Comparison of ENCODE assay signal across 8 cellular contexts in genomic region chr13:76887070-76887563, GRCh38. TPM values are rescaled to one million over a fixed set of nuclear protein-coding genes. Genes with fewer than 3 reads are reported as not detected.
DNase-seq lines count a peak whose midpoint lies in the region; ATAC-seq and TF ChIP-seq lines count a peak whose summit lies in the region.

No MANE protein-coding gene starts in this region.

- no peak for DNase-seq in activated naive CD8-positive, alpha-beta T cell treated with anti-CD3 and anti-CD28 coated beads, Interleukin-2, amount 50 U/mL, for 24 hours
- DNase-seq in iPS DF 6.9 (ENCODE audit: low read depth, low spot score), result no peak
- DNase-seq in smooth muscle cell (lab: John Stamatoyannopoulos, UW; ENCODE audit: unreplicated experiment), result no peak
- DNase-seq in NCI-H226, result no peak
- DNase-seq in NCI-H510A (lab: John Stamatoyannopoulos, UW), result no peak
- no peak for DNase-seq in superior temporal gyrus (ENCODE audit: extremely low spot score)
- no peak for DNase-seq in NOMO-1 (lab: John Stamatoyannopoulos, UW; ENCODE audit: unreplicated experiment in 2 of 2)

- H3K27me3 Mint-ChIP-seq in activated naive CD8-positive, alpha-beta T cell treated with anti-CD3 and anti-CD28 coated beads, Interleukin-2, amount 50 U/mL, for 24 hours, result peaks cover 16% of the 10 kb centered on the region

- H3K9me3 ChIP-seq in HUES6 (ENCODE audit: control insufficient read depth, insufficient read depth, low read depth, low read length) (no peaks in the 10 kb centered on the region), iPS DF 6.9 (ENCODE audit: control insufficient read depth, insufficient read depth, low read length) (no peaks in the 10 kb centered on the region), smooth muscle cell (replicated peaks; ENCODE audit: low read depth) (no peaks in the 10 kb centered on the region)

- H3K9ac ChIP-seq in HUES6 (ENCODE audit: low read length), result no peak overlapping the region
- peak overlapping the region; percentile 6 for H3K9ac ChIP-seq in smooth muscle cell (ENCODE audit: low read depth)

- no CpG with 5 or more reads among the region's 20 CpGs for WGBS in iPS DF 6.9 (ENCODE audit: insufficient coverage, insufficient read length)
- 3% methylated on average over 20 of the region's 20 CpGs for WGBS in smooth muscle cell (ENCODE audit: low lambda C conversion rate)

- H3K4me3 ChIP-seq in HUES6 (ENCODE audit: low read depth, low read length) (peak overlapping the region; percentile 72), iPS DF 6.9 (ENCODE audit: low read length) (peak overlapping the region; percentile 52; the same call in 1 of the 2 replicates), smooth muscle cell (peak overlapping the region; percentile 75)

- H3K36me3 ChIP-seq in HUES6 (ENCODE audit: control insufficient read depth, insufficient read depth, low read length) (no peaks in the 10 kb centered on the region), iPS DF 6.9 (ENCODE audit: control insufficient read depth, insufficient read depth, low read length) (no peaks in the 10 kb centered on the region), smooth muscle cell (ENCODE audit: low read depth) (no peaks in the 10 kb centered on the region)

- peaks cover 39% of the 10 kb centered on the region for H4K20me1 ChIP-seq in smooth muscle cell (ENCODE audit: low read depth)

- no peaks in the 10 kb centered on the region for H3K9me3 Mint-ChIP-seq in activated naive CD8-positive, alpha-beta T cell treated with anti-CD3 and anti-CD28 coated beads, Interleukin-2, amount 50 U/mL, for 24 hours

- no peak for TF ChIP-seq CTCF in smooth muscle cell (IDR thresholded peaks at IDR 0.05; ENCODE audit: borderline replicate concordance, insufficient read depth, poor library complexity, severe bottlenecking)

- peak overlapping the region; percentile 87 for H3K4me2 ChIP-seq in smooth muscle cell

- H3K27ac ChIP-seq in HUES6 (ENCODE audit: low read depth, low read length), result no peak overlapping the region
- no peak overlapping the region for H3K27ac ChIP-seq in iPS DF 6.9 (ENCODE audit: low read length)
- H3K27ac ChIP-seq in smooth muscle cell (ENCODE audit: low read depth), result peak overlapping the region; percentile 72

- peaks cover 34% of the 10 kb centered on the region for H3K4me1 Mint-ChIP-seq in activated naive CD8-positive, alpha-beta T cell treated with anti-CD3 and anti-CD28 coated beads, Interleukin-2, amount 50 U/mL, for 24 hours

- H3K27me3 ChIP-seq in HUES6 (ENCODE audit: control insufficient read depth, insufficient read depth, low read length), result peaks cover 89% of the 10 kb centered on the region
- peaks cover 19% of the 10 kb centered on the region; the same call in 1 of the 2 replicates for H3K27me3 ChIP-seq in iPS DF 6.9 (ENCODE audit: control insufficient read depth, insufficient read depth, low read length)
- H3K27me3 ChIP-seq in smooth muscle cell (ENCODE audit: low read depth), result no peaks in the 10 kb centered on the region

- peak overlapping the region; percentile 82 for H2AFZ ChIP-seq in smooth muscle cell (ENCODE audit: low read depth)

- ATAC-seq in activated naive CD8-positive, alpha-beta T cell treated with anti-CD3 and anti-CD28 coated beads, Interleukin-2, amount 50 U/mL, for 24 hours, result no peak

- H3F3A ChIP-seq in smooth muscle cell (ENCODE audit: low read depth), result peaks cover 26% of the 10 kb centered on the region

- H3K27ac Mint-ChIP-seq in activated naive CD8-positive, alpha-beta T cell treated with anti-CD3 and anti-CD28 coated beads, Interleukin-2, amount 50 U/mL, for 24 hours, result peak overlapping the region; percentile 61

- peak overlapping the region; percentile 78 for H3K4me3 Mint-ChIP-seq in activated naive CD8-positive, alpha-beta T cell treated with anti-CD3 and anti-CD28 coated beads, Interleukin-2, amount 50 U/mL, for 24 hours

- H3K79me2 ChIP-seq in smooth muscle cell (ENCODE audit: low read depth), result peaks cover 36% of the 10 kb centered on the region

- H3K4me1 ChIP-seq in HUES6 (ENCODE audit: control insufficient read depth, insufficient read depth, low read length) (peaks cover 5% of the 10 kb centered on the region), iPS DF 6.9 (ENCODE audit: control insufficient read depth, insufficient read depth, low read length) (no peaks in the 10 kb centered on the region), smooth muscle cell (ENCODE audit: low read depth) (peaks cover 6% of the 10 kb centered on the region)

- H3K36me3 Mint-ChIP-seq in activated naive CD8-positive, alpha-beta T cell treated with anti-CD3 and anti-CD28 coated beads, Interleukin-2, amount 50 U/mL, for 24 hours (ENCODE audit: low read depth), result peaks cover 5% of the 10 kb centered on the region

RNA-seq across cellular contexts. Expression of gene KCTD12, which starts 0.9 kb away (rescaled TPM):
- total RNA-seq in smooth muscle cell, result 311 and 363 TPM in 2 replicates
- 42.5 and 48.5 TPM in 2 replicates for polyA plus RNA-seq in smooth muscle cell
